ENCODE assay signal across 17 cellular contexts in the genomic region with DNA sequence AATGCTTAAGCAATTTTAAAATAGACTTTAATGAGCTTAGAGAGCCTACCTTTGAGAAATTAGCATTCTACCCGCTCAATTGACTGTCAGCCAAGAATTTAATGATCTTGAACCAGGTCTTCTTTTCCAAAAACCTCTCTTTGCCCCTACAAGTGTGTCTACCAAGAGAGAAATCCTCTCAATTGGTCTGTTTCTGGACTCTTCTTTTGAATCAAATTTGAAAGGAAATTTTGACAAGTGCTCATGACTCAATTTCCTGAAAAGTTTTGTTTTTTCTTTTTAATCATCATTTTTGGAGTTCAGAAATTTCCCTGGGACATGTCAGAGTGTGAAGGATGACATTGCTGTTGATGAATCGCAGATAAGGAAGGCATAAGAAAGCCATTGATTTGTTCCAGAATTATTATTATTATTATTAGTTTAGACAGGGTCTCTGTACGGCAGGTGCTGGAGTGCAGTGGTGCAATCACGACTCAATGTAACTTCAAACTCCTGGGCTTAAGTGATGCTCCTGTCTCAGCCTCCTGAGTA.
DNase-seq lines count a peak whose midpoint lies in the region; ATAC-seq, FAIRE-seq and TF ChIP-seq lines count a peak whose summit lies in the region.
"Had no signal": no experiment of that assay in that cellular context is flagged by ENCODE, and none has a peak within 500 bp of the region (broad histone marks: within the 10 kb centered on the region; RNA-seq: fewer than 3 reads in every experiment).

No MANE protein-coding gene starts in this region.

- TF ChIP-seq POLR2A in HepG2 (IDR thresholded peaks at IDR 0.05; ENCODE audit: insufficient read depth in 1 of 2, low read depth in 2 of 2, low read length in 2 of 2) = no peak

- no peaks in the 10 kb centered on the region for H3K36me3 Mint-ChIP-seq in activated CD4-positive, alpha-beta T cell treated with anti-CD3 and anti-CD28 coated beads, Interleukin-2, amount 10 ng/mL, durations not matched to agents 24 days and 14 days (ENCODE audit: low read depth)
- peaks cover 7% of the 10 kb centered on the region for H3K36me3 Mint-ChIP-seq in activated naive CD8-positive, alpha-beta T cell treated with anti-CD3 and anti-CD28 coated beads, Interleukin-2, amount 50 U/mL, for 24 hours (ENCODE audit: low read depth)

- H3K9me3 Mint-ChIP-seq in activated CD4-positive, alpha-beta T cell treated with anti-CD3 and anti-CD28 coated beads, Interleukin-2, amount 10 ng/mL, durations not matched to agents 24 days and 14 days = peaks cover 8% of the 10 kb centered on the region
- H3K9me3 Mint-ChIP-seq in stimulated activated naive CD8-positive, alpha-beta T cell treated with anti-CD3 and anti-CD28 coated beads, Interleukin-15, amount 100 ng/mL, for 72 hours = peaks cover 12 to 15% of the 10 kb centered on the region in 2 donors
- peaks cover 15% of the 10 kb centered on the region for H3K9me3 Mint-ChIP-seq in activated naive CD8-positive, alpha-beta T cell treated with anti-CD3 and anti-CD28 coated beads, Interleukin-2, amount 50 U/mL, for 24 hours

- no TSS peak for BruUV-seq in HepG2 (replicated peaks; lab: Mats Ljungman, UMichigan)

- TF ChIP-seq EP300 in HepG2 (IDR thresholded peaks at IDR 0.05; ENCODE audit: low read depth in 2 of 2, low read length in 2 of 2) = no peak
- no peak for TF ChIP-seq EP300 in HepG2 (CRISPR knock-in tag; IDR thresholded peaks at IDR 0.05; ENCODE audit: borderline replicate concordance)

- ATAC-seq in stimulated activated naive CD8-positive, alpha-beta T cell treated with anti-CD3 and anti-CD28 coated beads, Interleukin-15, Interleukin-2, amounts not matched to agents 100 U/mL and 50 U/mL, for 24 hours = peak; percentile 28
- ATAC-seq in stimulated activated naive CD8-positive, alpha-beta T cell treated with anti-CD3 and anti-CD28 coated beads, Interleukin-15, amount 100 ng/mL, for 72 hours = no peak
- ATAC-seq in activated naive CD8-positive, alpha-beta T cell treated with anti-CD3 and anti-CD28 coated beads, Interleukin-2, amount 50 U/mL, for 24 hours = peak; percentile 59
- no peak for ATAC-seq in GM21717 (IDR thresholded peaks at IDR 0.05; ENCODE audit: unreplicated experiment)
- no peak for ATAC-seq in HepG2
- ATAC-seq: GM12878, HCT116 had no signal

- POLR2A ChIA-PET in HepG2 (lab: Yijun Ruan, JAX) = no interaction called here

- H2AFZ ChIP-seq in HepG2 (ENCODE audit: low read length) = no peak overlapping the region
- H2AFZ ChIP-seq: GM23248 had no signal

- intact Hi-C loops in activated CD4-positive, alpha-beta T cell treated with anti-CD3 and anti-CD28 coated beads, Interleukin-2, amount 10 ng/mL, durations not matched to agents 24 days and 14 days (cut with micrococcal nuclease) = loop anchor here (5.0 to 10.0 kb wide), 2 partner anchors 86 to 533 kb away; partner anchors contain the start of gene AKT3
- intact Hi-C loops in HepG2 (cut with micrococcal nuclease; ENCODE audit: unreplicated experiment) = no loop called here

- H3K27me3 Mint-ChIP-seq in activated CD4-positive, alpha-beta T cell treated with anti-CD3 and anti-CD28 coated beads, Interleukin-2, amount 10 ng/mL, durations not matched to agents 24 days and 14 days = peaks cover 5% of the 10 kb centered on the region
- H3K27me3 Mint-ChIP-seq in stimulated activated naive CD8-positive, alpha-beta T cell treated with anti-CD3 and anti-CD28 coated beads, Interleukin-15, amount 100 ng/mL, for 72 hours = peaks cover 9% of the 10 kb centered on the region
- peaks cover 22% of the 10 kb centered on the region for H3K27me3 Mint-ChIP-seq in activated naive CD8-positive, alpha-beta T cell treated with anti-CD3 and anti-CD28 coated beads, Interleukin-2, amount 50 U/mL, for 24 hours

- no peak overlapping the region for H3K4me3 Mint-ChIP-seq in activated CD4-positive, alpha-beta T cell treated with anti-CD3 and anti-CD28 coated beads, Interleukin-2, amount 10 ng/mL, durations not matched to agents 24 days and 14 days
- no peak overlapping the region for H3K4me3 Mint-ChIP-seq in stimulated activated naive CD8-positive, alpha-beta T cell treated with anti-CD3 and anti-CD28 coated beads, Interleukin-15, amount 100 ng/mL, for 72 hours
- no peak overlapping the region for H3K4me3 Mint-ChIP-seq in activated naive CD8-positive, alpha-beta T cell treated with anti-CD3 and anti-CD28 coated beads, Interleukin-2, amount 50 U/mL, for 24 hours
- H3K4me3 Mint-ChIP-seq: B cell; CD4-positive, alpha-beta T cell had no signal

- H3K9me3 ChIP-seq in HepG2 (ENCODE audit: low read length) = no peaks in the 10 kb centered on the region; the same call in 1 of the 2 replicates

- no peaks in the 10 kb centered on the region for H3K79me2 ChIP-seq in HepG2 (ENCODE audit: insufficient read depth, low read length)

- TF ChIP-seq CTCF in brain microvascular endothelial cell (IDR thresholded peaks at IDR 0.05; ENCODE audit: low read depth, low read length, missing control alignments) (no peak), HepG2 (CRISPR knock-in tag; IDR thresholded peaks at IDR 0.05) (no peak)

- DNase-seq in activated CD4-positive, alpha-beta T cell treated with anti-CD3 and anti-CD28 coated beads, Interleukin-2, amount 10 ng/mL, durations not matched to agents 24 days and 14 days = no peak
- no peak for DNase-seq in activated CD4-positive, alpha-beta T cell treated with anti-CD3 and anti-CD28 coated beads for 1 hour
- no peak for DNase-seq in stimulated activated naive CD8-positive, alpha-beta T cell treated with anti-CD3 and anti-CD28 coated beads, Interleukin-15, Interleukin-2, amounts not matched to agents 100 U/mL and 50 U/mL, for 24 hours
- no peak for DNase-seq in stimulated activated naive CD8-positive, alpha-beta T cell treated with anti-CD3 and anti-CD28 coated beads, Interleukin-15, amount 100 ng/mL, for 72 hours
- DNase-seq in activated naive CD8-positive, alpha-beta T cell treated with anti-CD3 and anti-CD28 coated beads, Interleukin-2, amount 50 U/mL, for 24 hours = no peak
- no peak for DNase-seq in brain microvascular endothelial cell
- no peak for DNase-seq in HepG2 (ENCODE audit: low spot score)
- DNase-seq: C1 segment of cervical spinal cord; CD4-positive, alpha-beta T cell; DMS79; GM23248 had no signal

- H4K20me1 ChIP-seq in HepG2 (ENCODE audit: insufficient read depth, low read length) = no peaks in the 10 kb centered on the region

- TF ChIP-seq RAD21 in HepG2 (CRISPR knock-in tag; IDR thresholded peaks at IDR 0.05) = no peak

- H3K4me1 Mint-ChIP-seq in activated CD4-positive, alpha-beta T cell treated with anti-CD3 and anti-CD28 coated beads, Interleukin-2, amount 10 ng/mL, durations not matched to agents 24 days and 14 days = peaks cover 12% of the 10 kb centered on the region
- peaks cover 32% of the 10 kb centered on the region for H3K4me1 Mint-ChIP-seq in stimulated activated naive CD8-positive, alpha-beta T cell treated with anti-CD3 and anti-CD28 coated beads, Interleukin-15, amount 100 ng/mL, for 72 hours
- H3K4me1 Mint-ChIP-seq in activated naive CD8-positive, alpha-beta T cell treated with anti-CD3 and anti-CD28 coated beads, Interleukin-2, amount 50 U/mL, for 24 hours = peaks cover 25% of the 10 kb centered on the region
- H3K4me1 Mint-ChIP-seq: B cell had no signal

- CTCF ChIA-PET in HepG2 (lab: Yijun Ruan, JAX; ENCODE audit: low intra/inter-chr PET ratio, low total read pairs) = no interaction called here

- H3K27ac ChIP-seq in brain microvascular endothelial cell (no peak overlapping the region), HepG2 (ENCODE audit: extremely low read length, insufficient read depth, low read length) (no peak overlapping the region)
- H3K27ac ChIP-seq: GM23248 had no signal

- H3K4me3 ChIP-seq in brain microvascular endothelial cell (ENCODE audit: low read depth, low read length) = no peak overlapping the region
- no peak overlapping the region for H3K4me3 ChIP-seq in HepG2 (replicated peaks in 1 of 3; ENCODE audit: insufficient read depth in 1 of 3, low read depth in 2 of 3, low read length in 3 of 3)
- H3K4me3 ChIP-seq: GM12878, GM23248 had no signal

- H3K27me3 ChIP-seq in brain microvascular endothelial cell (replicated peaks) (no peaks in the 10 kb centered on the region), HepG2 (ENCODE audit: control insufficient read depth in 1 of 2, insufficient read depth in 2 of 2, low read length in 2 of 2) (peaks cover 0 to 7% of the 10 kb centered on the region in 2 experiments; a peak in 1 of 5 replicates)

- H3K9ac ChIP-seq in HepG2 (ENCODE audit: insufficient read depth, low read depth, low read length) = no peak overlapping the region
- H3K9ac ChIP-seq: GM23248 had no signal

- no peak overlapping the region for H3K4me2 ChIP-seq in HepG2 (ENCODE audit: low read depth, low read length)

- WGBS in HepG2 (ENCODE audit: low lambda C conversion rate) = 0% methylated on average over 4 of the region's 4 CpGs

- in situ Hi-C loops in brain microvascular endothelial cell (cut with HindIII; ENCODE audit: low pct_ligation_motif_present, low sequenced_read_pairs) (no loop called here), HepG2 (cut with HindIII; ENCODE audit: extremely low pct_ligation_motif_present, low pct_unique_long_range_greater_than_20kb) (no loop called here)

- no peak for FAIRE-seq in HepG2 (lab: Jason Lieb, UNC)
- FAIRE-seq: GM12878, GM18507, H54 had no signal

- no peaks in the 10 kb centered on the region for H3K36me3 ChIP-seq in brain microvascular endothelial cell (replicated peaks)
- H3K36me3 ChIP-seq in HepG2 (replicated peaks in 1 of 2; ENCODE audit: control insufficient read depth in 1 of 2, insufficient read depth in 2 of 2, low read length in 2 of 2) = no peaks in the 10 kb centered on the region

- peak overlapping the region; percentile 65 for H3K27ac Mint-ChIP-seq in activated CD4-positive, alpha-beta T cell treated with anti-CD3 and anti-CD28 coated beads, Interleukin-2, amount 10 ng/mL, durations not matched to agents 24 days and 14 days
- no peak overlapping the region for H3K27ac Mint-ChIP-seq in stimulated activated naive CD8-positive, alpha-beta T cell treated with anti-CD3 and anti-CD28 coated beads, Interleukin-15, amount 100 ng/mL, for 72 hours
- H3K27ac Mint-ChIP-seq in activated naive CD8-positive, alpha-beta T cell treated with anti-CD3 and anti-CD28 coated beads, Interleukin-2, amount 50 U/mL, for 24 hours = peak overlapping the region; percentile 58
- H3K27ac Mint-ChIP-seq: B cell; CD4-positive, alpha-beta T cell had no signal

- peaks cover under 1% of the 10 kb centered on the region for H3K4me1 ChIP-seq in HepG2 (ENCODE audit: insufficient read depth, low read length)

TF ChIP-seq in HepG2, 621 proteins besides CTCF, POLR2A, EP300 and RAD21 (continues in another document):
- TF ChIP-seq POLR2G (IDR thresholded peaks at IDR 0.05; ENCODE audit: low read depth, low read length) (no peak), TCF7L2 (IDR thresholded peaks at IDR 0.05; ENCODE audit: low read depth, low read length) (no peak)

Comparison
In these comparisons a context has a peak if more than half of its experiments do, and no peak if none do; other contexts are left out.
1. ATAC-seq: peak in stimulated activated naive CD8-positive, alpha-beta T cell treated with anti-CD3 and anti-CD28 coated beads, Interleukin-15, Interleukin-2, amounts not matched to agents 100 U/mL and 50 U/mL, for 24 hours (single experiment) and activated naive CD8-positive, alpha-beta T cell treated with anti-CD3 and anti-CD28 coated beads, Interleukin-2, amount 50 U/mL, for 24 hours (single experiment); none in stimulated activated naive CD8-positive, alpha-beta T cell treated with anti-CD3 and anti-CD28 coated beads, Interleukin-15, amount 100 ng/mL, for 72 hours (single experiment), GM21717 (single experiment) and HepG2 (single experiment).
2. H3K27ac Mint-ChIP-seq: peak in activated CD4-positive, alpha-beta T cell treated with anti-CD3 and anti-CD28 coated beads, Interleukin-2, amount 10 ng/mL, durations not matched to agents 24 days and 14 days (single experiment) and activated naive CD8-positive, alpha-beta T cell treated with anti-CD3 and anti-CD28 coated beads, Interleukin-2, amount 50 U/mL, for 24 hours (single experiment); none in stimulated activated naive CD8-positive, alpha-beta T cell treated with anti-CD3 and anti-CD28 coated beads, Interleukin-15, amount 100 ng/mL, for 72 hours (0 of 2).